Comparison of ENCODE assay signal across 20 cellular contexts in genomic region chr7:88919484-88920131, GRCh38.
"Had no signal": no experiment of that assay in that cellular context is flagged by ENCODE, and none has a peak within 500 bp of the region (broad histone marks: within the 10 kb centered on the region; RNA-seq: fewer than 3 reads in every experiment).

No MANE protein-coding gene starts in this region.

- H3K9me3 Mint-ChIP-seq: naive B cell; nephron progenitor cell; stimulated activated naive CD8-positive, alpha-beta T cell treated with anti-CD3 and anti-CD28 coated beads, Interleukin-15, Interleukin-2, amounts not matched to agents 100 ng/mL and 50 ng/mL, for 24 hours had no signal

- H3K27me3 ChIP-seq: colonic mucosa, foreskin keratinocyte, heart left ventricle, neutrophil, spleen, testis, tibial nerve had no signal

- H3K27ac ChIP-seq: colonic mucosa, foreskin keratinocyte, heart left ventricle, neutrophil, psoas muscle, spleen, testis, tibial nerve had no signal

- H3K36me3 Mint-ChIP-seq: naive B cell; stimulated activated memory B cell treated with anti-CD40 and anti-IgM and Interleukin-4, amounts not matched to agents 10 μg/mL and 1 μg/mL and 100 μg/mL, for 72 hours had no signal

- H3K9me3 ChIP-seq: colonic mucosa, heart left ventricle, neutrophil, psoas muscle, spleen, testis, tibial nerve had no signal

- DNase-seq: colonic mucosa; dermis blood vessel endothelial cell; erythroblast; foreskin keratinocyte; heart left ventricle; hippocampal formation; mesendoderm; naive B cell; nephron progenitor cell; psoas muscle; spleen; stimulated activated CD4-positive, alpha-beta T cell treated with anti-CD3 and anti-CD28 coated beads, Interleukin-15, amount 100 ng/mL, for 24 hours; stimulated activated CD4-positive, alpha-beta T cell treated with anti-CD3 and anti-CD28 coated beads, Interleukin-1b, Interleukin-23, amount 100 ng/mL, for 48 hours; stimulated activated CD4-positive, alpha-beta T cell treated with anti-CD3 and anti-CD28 coated beads, Interleukin-4, amount 100 ng/mL, for 24 hours; testis had no signal

- H3K27me3 Mint-ChIP-seq: naive B cell; stimulated activated memory B cell treated with anti-CD40 and anti-IgM and Interleukin-4, amounts not matched to agents 10 μg/mL and 1 μg/mL and 100 μg/mL, for 72 hours; stimulated activated naive CD8-positive, alpha-beta T cell treated with anti-CD3 and anti-CD28 coated beads, Interleukin-15, Interleukin-2, amounts not matched to agents 100 ng/mL and 50 ng/mL, for 24 hours had no signal

- H3K36me3 ChIP-seq: colonic mucosa, heart left ventricle, neutrophil, spleen, tibial nerve had no signal

- H3K27ac Mint-ChIP-seq: naive B cell; nephron progenitor cell; stimulated activated memory B cell treated with anti-CD40 and anti-IgM and Interleukin-4, amounts not matched to agents 10 μg/mL and 1 μg/mL and 100 μg/mL, for 72 hours; stimulated activated naive CD8-positive, alpha-beta T cell treated with anti-CD3 and anti-CD28 coated beads, Interleukin-15, Interleukin-2, amounts not matched to agents 100 ng/mL and 50 ng/mL, for 24 hours had no signal

- H3K4me3 ChIP-seq: colonic mucosa, heart left ventricle, psoas muscle, spleen, testis, tibial nerve had no signal

- H3K4me3 Mint-ChIP-seq: naive B cell; nephron progenitor cell; stimulated activated memory B cell treated with anti-CD40 and anti-IgM and Interleukin-4, amounts not matched to agents 10 μg/mL and 1 μg/mL and 100 μg/mL, for 72 hours; stimulated activated naive CD8-positive, alpha-beta T cell treated with anti-CD3 and anti-CD28 coated beads, Interleukin-15, Interleukin-2, amounts not matched to agents 100 ng/mL and 50 ng/mL, for 24 hours had no signal

- H3K4me1 ChIP-seq: colonic mucosa, foreskin keratinocyte, heart left ventricle, psoas muscle, spleen, testis, tibial nerve had no signal

- ATAC-seq: foreskin keratinocyte; heart left ventricle; psoas muscle; sciatic nerve; stimulated activated memory B cell treated with anti-CD40 and anti-IgM and Interleukin-4, amounts not matched to agents 10 μg/mL and 1 μg/mL and 100 μg/mL, for 72 hours had no signal

- H3K4me1 Mint-ChIP-seq: naive B cell; nephron progenitor cell; stimulated activated memory B cell treated with anti-CD40 and anti-IgM and Interleukin-4, amounts not matched to agents 10 μg/mL and 1 μg/mL and 100 μg/mL, for 72 hours had no signal
